Comparison of ENCODE assay signal across 30 cellular contexts in the genomic region with DNA sequence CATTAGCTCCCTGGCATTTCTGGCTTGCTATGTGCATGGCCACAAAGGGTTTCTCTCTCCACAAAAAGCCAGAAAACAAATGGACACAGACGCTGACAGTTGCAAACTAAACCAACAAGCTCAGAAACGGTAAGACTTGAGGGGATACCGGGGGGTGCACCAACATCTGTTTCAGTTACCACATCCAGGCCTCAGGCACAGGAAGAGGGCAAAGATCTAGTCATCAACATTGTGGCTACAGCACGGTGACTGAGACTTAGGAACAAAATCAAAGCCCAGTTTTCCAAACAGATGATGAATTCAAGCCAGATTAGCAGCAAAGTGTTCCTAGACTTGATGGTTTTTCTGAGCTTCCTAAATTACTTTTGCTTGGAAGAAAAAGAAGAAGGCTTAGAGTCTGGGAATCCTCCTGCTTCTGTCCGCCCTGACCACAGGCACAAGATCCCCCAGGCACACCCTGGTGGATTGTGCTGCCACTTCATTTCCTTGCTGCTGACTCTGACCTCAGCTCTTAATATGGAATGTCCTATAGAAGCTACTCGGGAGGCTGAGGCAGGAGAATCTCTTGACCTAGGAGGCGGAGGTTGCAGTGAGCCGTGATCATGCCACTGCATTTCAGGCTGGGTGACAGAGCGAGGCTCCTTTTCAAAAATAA. TPM values are rescaled to one million over a fixed set of nuclear protein-coding genes. Genes with fewer than 3 reads are reported as not detected.
DNase-seq lines count a peak whose midpoint lies in the region; ATAC-seq and TF ChIP-seq lines count a peak whose summit lies in the region.
"Had no signal": no experiment of that assay in that cellular context is flagged by ENCODE, and none has a peak within 500 bp of the region (broad histone marks: within the 10 kb centered on the region; RNA-seq: fewer than 3 reads in every experiment).

No MANE protein-coding gene starts in this region.

- no peaks in the 10 kb centered on the region for H4K20me1 ChIP-seq in GM23338 (replicated peaks; ENCODE audit: insufficient read depth)

- H3K4me1 Mint-ChIP-seq in GM23338: peaks cover 5% of the 10 kb centered on the region; the same call in 2 of the 3 replicates
- H3K4me1 Mint-ChIP-seq in stimulated activated effector memory CD8-positive, alpha-beta T cell treated with anti-CD3 and anti-CD28 coated beads, Interleukin-12 subunit alpha, Interleukin-12 subunit beta, amount 100 ng/mL, for 72 hours: no peaks in the 10 kb centered on the region
- H3K4me1 Mint-ChIP-seq: activated T-helper 17 cell treated with anti-CD3 and anti-CD28 coated beads, Interleukin-2, amount 50 U/mL, for 72 hours; CD4-positive, CD25-positive, alpha-beta regulatory T cell; naive B cell; stimulated activated naive CD8-positive, alpha-beta T cell treated with anti-CD3 and anti-CD28 coated beads, Interleukin-15, amount 100 ng/mL, for 72 hours had no signal

- H3K4me3 Mint-ChIP-seq in GM23338: no peak overlapping the region
- H3K4me3 Mint-ChIP-seq in stimulated activated effector memory CD8-positive, alpha-beta T cell treated with anti-CD3 and anti-CD28 coated beads, Interleukin-12 subunit alpha, Interleukin-12 subunit beta, amount 100 ng/mL, for 72 hours: no peak overlapping the region
- H3K4me3 Mint-ChIP-seq: activated T-helper 17 cell treated with anti-CD3 and anti-CD28 coated beads, Interleukin-2, amount 50 U/mL, for 72 hours; CD4-positive, CD25-positive, alpha-beta regulatory T cell; naive B cell; stimulated activated naive CD8-positive, alpha-beta T cell treated with anti-CD3 and anti-CD28 coated beads, Interleukin-15, amount 100 ng/mL, for 72 hours had no signal

- 0 out of 2 replicates have a peak, but pooled peaks cover 17% of the 10 kb centered on the region for H3K9me2 ChIP-seq in GM23338 (ENCODE audit: insufficient read depth)

- H3K36me3 Mint-ChIP-seq in GM23338 (ENCODE audit: low read depth): no peaks in the 10 kb centered on the region
- H3K36me3 Mint-ChIP-seq in stimulated activated effector memory CD8-positive, alpha-beta T cell treated with anti-CD3 and anti-CD28 coated beads, Interleukin-12 subunit alpha, Interleukin-12 subunit beta, amount 100 ng/mL, for 72 hours: no peaks in the 10 kb centered on the region
- H3K36me3 Mint-ChIP-seq: activated naive CD4-positive, alpha-beta T cell treated with anti-CD3 and anti-CD28 coated beads, Interleukin-2, amount 50 U/mL, for 72 hours; CD4-positive, CD25-positive, alpha-beta regulatory T cell; naive B cell had no signal

- intact Hi-C loops in sciatic nerve (cut with DNase I): loop anchor here (10.0 kb wide), 1 partner anchor 208 kb away; the partner anchor contains the start of gene TNFRSF21

- peaks cover 5% of the 10 kb centered on the region for H3K27me3 Mint-ChIP-seq in GM23338 (ENCODE audit: insufficient read depth, low read depth, poor library complexity)
- H3K27me3 Mint-ChIP-seq: stimulated activated naive CD8-positive, alpha-beta T cell treated with anti-CD3 and anti-CD28 coated beads, Interleukin-15, amount 100 ng/mL, for 72 hours had no signal

- no peak overlapping the region for H3K27ac ChIP-seq in GM23338 (ENCODE audit: low read depth)
- H3K27ac ChIP-seq: parathyroid adenoma, right atrium auricular region, tibial nerve had no signal

- no peaks in the 10 kb centered on the region for H3K9me3 Mint-ChIP-seq in GM23338
- H3K9me3 Mint-ChIP-seq in stimulated activated effector memory CD8-positive, alpha-beta T cell treated with anti-CD3 and anti-CD28 coated beads, Interleukin-12 subunit alpha, Interleukin-12 subunit beta, amount 100 ng/mL, for 72 hours: peaks cover 2% of the 10 kb centered on the region
- H3K9me3 Mint-ChIP-seq: activated naive CD4-positive, alpha-beta T cell treated with anti-CD3 and anti-CD28 coated beads, Interleukin-2, amount 50 U/mL, for 72 hours; activated T-helper 17 cell treated with anti-CD3 and anti-CD28 coated beads, Interleukin-2, amount 50 U/mL, for 72 hours; naive B cell; stimulated activated naive CD8-positive, alpha-beta T cell treated with anti-CD3 and anti-CD28 coated beads, Interleukin-15, amount 100 ng/mL, for 72 hours had no signal

- no peak overlapping the region for H3K4me2 ChIP-seq in GM23338

- no peaks in the 10 kb centered on the region for H3K27me3 ChIP-seq in GM23338 (ENCODE audit: insufficient read depth)
- H3K27me3 ChIP-seq: right atrium auricular region, tibial nerve had no signal

- no peaks in the 10 kb centered on the region; the same call in 1 of the 2 replicates for H3K4me1 ChIP-seq in GM23338 (ENCODE audit: insufficient read depth)
- H3K4me1 ChIP-seq: tibial nerve had no signal

- no peaks in the 10 kb centered on the region for H3F3A ChIP-seq in GM23338 (replicated peaks; ENCODE audit: low read depth)

- no peak for DNase-seq in GM23338 (ENCODE audit: low spot score)
- DNase-seq in RPMI7951 (ENCODE audit: low read depth): peak; percentile 99
- peak; percentile 71 for DNase-seq in islet precursor cell
- DNase-seq in sciatic nerve (ENCODE audit: low spot score): no peak
- no peak for DNase-seq in stimulated activated effector memory CD8-positive, alpha-beta T cell treated with anti-CD3 and anti-CD28 coated beads, Interleukin-12 subunit alpha, Interleukin-12 subunit beta, amount 100 ng/mL, for 72 hours (ENCODE audit: low spot score in 2 of 2)
- DNase-seq: activated CD4-positive, alpha-beta T cell treated with anti-CD3 and anti-CD28 coated beads, Interleukin-2, amount 50 U/mL, for 4 hours; activated CD4-positive, CD25-positive, alpha-beta regulatory T cell; activated CD8-positive, alpha-beta memory T cell treated with anti-CD3 and anti-CD28 coated beads, Interleukin-2, amount 50 U/mL, for 4 hours; aorta; CD4-positive, CD25-positive, alpha-beta regulatory T cell; central memory CD4-positive, alpha-beta T cell; glutamatergic neuron; KG1; naive B cell; NCI-H1048; NCI-H1694 treated with DMSO at 0.1 percent for 48 hours; NCI-H526 treated with DMSO at 0.1 percent for 48 hours; stimulated activated CD4-positive, alpha-beta T cell treated with anti-CD3 and anti-CD28 coated beads, Interleukin-15, amount 100 ng/mL, for 24 hours; stimulated activated naive CD8-positive, alpha-beta T cell treated with anti-CD3 and anti-CD28 coated beads, Interleukin-15, amount 100 ng/mL, for 72 hours had no signal

- H3K79me2 ChIP-seq in GM23338 (replicated peaks; ENCODE audit: insufficient read depth): no peaks in the 10 kb centered on the region
- H3K79me2 ChIP-seq: parathyroid adenoma had no signal

- no peak overlapping the region for H3K4me3 ChIP-seq in GM23338
- H3K4me3 ChIP-seq: right atrium auricular region, tibial nerve had no signal

- no peaks in the 10 kb centered on the region for H3K36me3 ChIP-seq in GM23338 (ENCODE audit: insufficient read depth)
- H3K36me3 ChIP-seq: right atrium auricular region, tibial nerve had no signal

- H3K27ac Mint-ChIP-seq in GM23338: no peak overlapping the region
- no peak overlapping the region for H3K27ac Mint-ChIP-seq in stimulated activated effector memory CD8-positive, alpha-beta T cell treated with anti-CD3 and anti-CD28 coated beads, Interleukin-12 subunit alpha, Interleukin-12 subunit beta, amount 100 ng/mL, for 72 hours
- H3K27ac Mint-ChIP-seq: activated T-helper 17 cell treated with anti-CD3 and anti-CD28 coated beads, Interleukin-2, amount 50 U/mL, for 72 hours; CD4-positive, CD25-positive, alpha-beta regulatory T cell; naive B cell had no signal

- TF ChIP-seq CTCF in GM23338 (conservative IDR thresholded peaks at IDR 0.05; ENCODE audit: low read depth in 2 of 2): no peak

- ATAC-seq in GM23338: no peak; the same call in 2 of the 3 replicates
- peak; percentile 38 for ATAC-seq in sciatic nerve
- no peak for ATAC-seq in HG03354 (IDR thresholded peaks at IDR 0.05; ENCODE audit: poor library complexity, severe bottlenecking, unreplicated experiment)
- no peak for ATAC-seq in stimulated activated effector memory CD8-positive, alpha-beta T cell treated with anti-CD3 and anti-CD28 coated beads, Interleukin-12 subunit alpha, Interleukin-12 subunit beta, amount 100 ng/mL, for 72 hours
- no peak for ATAC-seq in GM18907 (IDR thresholded peaks at IDR 0.05; ENCODE audit: unreplicated experiment)
- no peak for ATAC-seq in GM18867 (IDR thresholded peaks at IDR 0.05; ENCODE audit: unreplicated experiment)
- ATAC-seq: activated naive CD4-positive, alpha-beta T cell treated with anti-CD3 and anti-CD28 coated beads, Interleukin-2, amount 50 U/mL, for 72 hours; activated T-helper 17 cell treated with anti-CD3 and anti-CD28 coated beads, Interleukin-2, amount 50 U/mL, for 72 hours had no signal

- H2AFZ ChIP-seq in GM23338: peak overlapping the region; percentile 48
- H2AFZ ChIP-seq: parathyroid adenoma had no signal

TF ChIP-seq in GM23338, 12 proteins besides CTCF, POLR2A, EP300 and RAD21 (continues in another document):
- TF ChIP-seq POLR2AphosphoS5 (IDR thresholded peaks at IDR 0.05; ENCODE audit: low read depth) (no peak), STAT1 (IDR thresholded peaks at IDR 0.05; ENCODE audit: unreplicated experiment) (no peak), CREB1 (CRISPR knock-in tag; IDR thresholded peaks at IDR 0.05; ENCODE audit: low read depth) (no peak), JUNB (IDR thresholded peaks at IDR 0.05; ENCODE audit: unreplicated experiment) (no peak), ETS1 (IDR thresholded peaks at IDR 0.05) (no peak), ZNF331 (CRISPR knock-in tag; IDR thresholded peaks at IDR 0.05; ENCODE audit: low read depth) (no peak), ZNF114 (CRISPR knock-in tag; IDR thresholded peaks at IDR 0.05) (no peak)

RNA-seq across cellular contexts. Expression of gene ADGRF1, which starts 54.2 kb away (rescaled TPM):
- not detected in 2 replicates for total RNA-seq in GM23338 (2014; rRNA removed; shearing (Covaris generic))
- polyA plus RNA-seq in GM23338 (2016; fragmentation: Nextera tagmentation; extraction: Ambion mirVana): not detected in 2 replicates
- total RNA-seq in RPMI7951 (2014; rRNA removed; shearing (Covaris generic)): 0.24 and 0.39 TPM in 2 replicates
- 0.09 TPM for total RNA-seq in sciatic nerve
- total RNA-seq: activated naive CD4-positive, alpha-beta T cell treated with anti-CD3 and anti-CD28 coated beads, Interleukin-2, amount 50 U/mL, for 72 hours; activated T-helper 17 cell treated with anti-CD3 and anti-CD28 coated beads, Interleukin-2, amount 50 U/mL, for 72 hours; aorta; CD4-positive, CD25-positive, alpha-beta regulatory T cell; dermis microvascular lymphatic vessel endothelial cell; H1; lung microvascular endothelial cell; right atrium auricular region; tibial nerve had no signal
- polyA plus RNA-seq: aorta; CD4-positive, CD25-positive, alpha-beta regulatory T cell; H1 had no signal

Comparison
In these comparisons a context has a peak if more than half of its experiments do, and no peak if none do; other contexts are left out.
1. DNase-seq: peak in RPMI7951 (single experiment) and islet precursor cell (single experiment); none in GM23338 (single experiment), sciatic nerve (single experiment) and stimulated activated effector memory CD8-positive, alpha-beta T cell treated with anti-CD3 and anti-CD28 coated beads, Interleukin-12 subunit alpha, Interleukin-12 subunit beta, amount 100 ng/mL, for 72 hours (0 of 2).